1 cellular context compared by ENCODE assay signal in the genomic region with DNA sequence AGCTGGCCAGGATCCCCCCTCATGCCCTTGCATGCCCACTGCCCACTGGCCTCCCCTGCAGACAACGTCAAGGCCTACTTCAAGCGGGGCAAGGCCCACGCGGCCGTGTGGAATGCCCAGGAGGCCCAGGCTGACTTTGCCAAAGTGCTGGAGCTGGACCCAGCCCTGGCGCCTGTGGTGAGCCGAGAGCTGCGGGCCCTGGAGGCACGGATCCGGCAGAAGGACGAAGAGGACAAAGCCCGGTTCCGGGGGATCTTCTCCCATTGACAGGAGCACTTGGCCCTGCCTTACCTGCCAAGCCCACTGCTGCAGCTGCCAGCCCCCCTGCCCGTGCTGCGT.
TF ChIP-seq lines count a peak whose summit lies in the region.

No MANE protein-coding gene starts in this region.

TF ChIP-seq in endothelial cell of umbilical vein, 7 proteins besides CTCF, POLR2A, EP300 and RAD21:
- no peak for TF ChIP-seq GATA2 (IDR thresholded peaks at IDR 0.05; ENCODE audit: insufficient read depth, insufficient read length, low read depth, low read length)
- TF ChIP-seq POLR2AphosphoS5 (IDR thresholded peaks at IDR 0.05; ENCODE audit: insufficient read depth, low read depth, low read length) = no peak
- TF ChIP-seq EZH2 (IDR thresholded peaks at IDR 0.05; ENCODE audit: borderline replicate concordance, low read depth, low read length, severe bottlenecking) = no peak
- TF ChIP-seq MYC (IDR thresholded peaks at IDR 0.05; ENCODE audit: low read depth, low read length) = no peak
- TF ChIP-seq FOS (IDR thresholded peaks at IDR 0.05; ENCODE audit: borderline replicate concordance, insufficient read depth, low read length) = no peak
- no peak for TF ChIP-seq JUN (IDR thresholded peaks at IDR 0.05; ENCODE audit: borderline replicate concordance, insufficient read depth, insufficient read length, low read depth)
